1 cellular context compared by ENCODE assay signal in the genomic region with DNA sequence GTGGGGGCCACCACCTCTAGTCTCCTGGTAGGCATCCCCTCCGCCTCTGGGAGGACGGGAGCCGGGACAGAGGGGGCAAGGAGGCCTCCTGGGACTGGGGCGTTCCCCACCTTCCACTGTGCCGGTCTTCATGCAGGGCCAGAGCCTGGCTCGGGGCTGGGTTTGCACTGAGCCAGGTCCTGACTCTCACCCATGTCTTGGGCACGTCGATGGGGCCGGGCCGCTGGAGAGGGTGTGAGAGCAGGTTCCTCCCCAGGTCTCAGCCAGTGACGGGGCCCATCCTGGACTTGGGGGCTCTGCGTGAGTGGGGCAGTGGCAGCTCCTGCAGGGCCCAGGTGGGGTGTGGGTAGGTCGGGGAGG.
TF ChIP-seq lines count a peak whose summit lies in the region.

No MANE protein-coding gene starts in this region.

TF ChIP-seq in H1, 55 proteins besides CTCF, POLR2A, EP300 and RAD21 (continued from another document):
- TF ChIP-seq, protein P1, sequence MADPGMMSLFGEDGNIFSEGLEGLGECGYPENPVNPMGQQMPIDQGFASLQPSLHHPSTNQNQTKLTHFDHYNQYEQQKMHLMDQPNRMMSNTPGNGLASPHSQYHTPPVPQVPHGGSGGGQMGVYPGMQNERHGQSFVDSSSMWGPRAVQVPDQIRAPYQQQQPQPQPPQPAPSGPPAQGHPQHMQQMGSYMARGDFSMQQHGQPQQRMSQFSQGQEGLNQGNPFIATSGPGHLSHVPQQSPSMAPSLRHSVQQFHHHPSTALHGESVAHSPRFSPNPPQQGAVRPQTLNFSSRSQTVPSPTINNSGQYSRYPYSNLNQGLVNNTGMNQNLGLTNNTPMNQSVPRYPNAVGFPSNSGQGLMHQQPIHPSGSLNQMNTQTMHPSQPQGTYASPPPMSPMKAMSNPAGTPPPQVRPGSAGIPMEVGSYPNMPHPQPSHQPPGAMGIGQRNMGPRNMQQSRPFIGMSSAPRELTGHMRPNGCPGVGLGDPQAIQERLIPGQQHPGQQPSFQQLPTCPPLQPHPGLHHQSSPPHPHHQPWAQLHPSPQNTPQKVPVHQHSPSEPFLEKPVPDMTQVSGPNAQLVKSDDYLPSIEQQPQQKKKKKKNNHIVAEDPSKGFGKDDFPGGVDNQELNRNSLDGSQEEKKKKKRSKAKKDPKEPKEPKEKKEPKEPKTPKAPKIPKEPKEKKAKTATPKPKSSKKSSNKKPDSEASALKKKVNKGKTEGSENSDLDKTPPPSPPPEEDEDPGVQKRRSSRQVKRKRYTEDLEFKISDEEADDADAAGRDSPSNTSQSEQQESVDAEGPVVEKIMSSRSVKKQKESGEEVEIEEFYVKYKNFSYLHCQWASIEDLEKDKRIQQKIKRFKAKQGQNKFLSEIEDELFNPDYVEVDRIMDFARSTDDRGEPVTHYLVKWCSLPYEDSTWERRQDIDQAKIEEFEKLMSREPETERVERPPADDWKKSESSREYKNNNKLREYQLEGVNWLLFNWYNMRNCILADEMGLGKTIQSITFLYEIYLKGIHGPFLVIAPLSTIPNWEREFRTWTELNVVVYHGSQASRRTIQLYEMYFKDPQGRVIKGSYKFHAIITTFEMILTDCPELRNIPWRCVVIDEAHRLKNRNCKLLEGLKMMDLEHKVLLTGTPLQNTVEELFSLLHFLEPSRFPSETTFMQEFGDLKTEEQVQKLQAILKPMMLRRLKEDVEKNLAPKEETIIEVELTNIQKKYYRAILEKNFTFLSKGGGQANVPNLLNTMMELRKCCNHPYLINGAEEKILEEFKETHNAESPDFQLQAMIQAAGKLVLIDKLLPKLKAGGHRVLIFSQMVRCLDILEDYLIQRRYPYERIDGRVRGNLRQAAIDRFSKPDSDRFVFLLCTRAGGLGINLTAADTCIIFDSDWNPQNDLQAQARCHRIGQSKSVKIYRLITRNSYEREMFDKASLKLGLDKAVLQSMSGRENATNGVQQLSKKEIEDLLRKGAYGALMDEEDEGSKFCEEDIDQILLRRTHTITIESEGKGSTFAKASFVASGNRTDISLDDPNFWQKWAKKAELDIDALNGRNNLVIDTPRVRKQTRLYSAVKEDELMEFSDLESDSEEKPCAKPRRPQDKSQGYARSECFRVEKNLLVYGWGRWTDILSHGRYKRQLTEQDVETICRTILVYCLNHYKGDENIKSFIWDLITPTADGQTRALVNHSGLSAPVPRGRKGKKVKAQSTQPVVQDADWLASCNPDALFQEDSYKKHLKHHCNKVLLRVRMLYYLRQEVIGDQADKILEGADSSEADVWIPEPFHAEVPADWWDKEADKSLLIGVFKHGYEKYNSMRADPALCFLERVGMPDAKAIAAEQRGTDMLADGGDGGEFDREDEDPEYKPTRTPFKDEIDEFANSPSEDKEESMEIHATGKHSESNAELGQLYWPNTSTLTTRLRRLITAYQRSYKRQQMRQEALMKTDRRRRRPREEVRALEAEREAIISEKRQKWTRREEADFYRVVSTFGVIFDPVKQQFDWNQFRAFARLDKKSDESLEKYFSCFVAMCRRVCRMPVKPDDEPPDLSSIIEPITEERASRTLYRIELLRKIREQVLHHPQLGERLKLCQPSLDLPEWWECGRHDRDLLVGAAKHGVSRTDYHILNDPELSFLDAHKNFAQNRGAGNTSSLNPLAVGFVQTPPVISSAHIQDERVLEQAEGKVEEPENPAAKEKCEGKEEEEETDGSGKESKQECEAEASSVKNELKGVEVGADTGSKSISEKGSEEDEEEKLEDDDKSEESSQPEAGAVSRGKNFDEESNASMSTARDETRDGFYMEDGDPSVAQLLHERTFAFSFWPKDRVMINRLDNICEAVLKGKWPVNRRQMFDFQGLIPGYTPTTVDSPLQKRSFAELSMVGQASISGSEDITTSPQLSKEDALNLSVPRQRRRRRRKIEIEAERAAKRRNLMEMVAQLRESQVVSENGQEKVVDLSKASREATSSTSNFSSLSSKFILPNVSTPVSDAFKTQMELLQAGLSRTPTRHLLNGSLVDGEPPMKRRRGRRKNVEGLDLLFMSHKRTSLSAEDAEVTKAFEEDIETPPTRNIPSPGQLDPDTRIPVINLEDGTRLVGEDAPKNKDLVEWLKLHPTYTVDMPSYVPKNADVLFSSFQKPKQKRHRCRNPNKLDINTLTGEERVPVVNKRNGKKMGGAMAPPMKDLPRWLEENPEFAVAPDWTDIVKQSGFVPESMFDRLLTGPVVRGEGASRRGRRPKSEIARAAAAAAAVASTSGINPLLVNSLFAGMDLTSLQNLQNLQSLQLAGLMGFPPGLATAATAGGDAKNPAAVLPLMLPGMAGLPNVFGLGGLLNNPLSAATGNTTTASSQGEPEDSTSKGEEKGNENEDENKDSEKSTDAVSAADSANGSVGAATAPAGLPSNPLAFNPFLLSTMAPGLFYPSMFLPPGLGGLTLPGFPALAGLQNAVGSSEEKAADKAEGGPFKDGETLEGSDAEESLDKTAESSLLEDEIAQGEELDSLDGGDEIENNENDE (IDR thresholded peaks at IDR 0.05; ENCODE audit: insufficient replicate concordance, low read length) = no peak
- TF ChIP-seq POLR2AphosphoS5 (IDR thresholded peaks at IDR 0.05; ENCODE audit: low read depth, low read length) (no peak), JUND (IDR thresholded peaks at IDR 0.05; ENCODE audit: low read length) (no peak), SIN3A (conservative IDR thresholded peaks at IDR 0.05 in 1 of 2, IDR thresholded peaks at IDR 0.05 in 1 of 2; ENCODE audit: low read depth in 1 of 2, low read length in 2 of 2) (no peak), SIRT6 (IDR thresholded peaks at IDR 0.05; ENCODE audit: low read length) (no peak)
TF ChIP-seq in H1: peak in this region for 0.
